In the genomic region with DNA sequence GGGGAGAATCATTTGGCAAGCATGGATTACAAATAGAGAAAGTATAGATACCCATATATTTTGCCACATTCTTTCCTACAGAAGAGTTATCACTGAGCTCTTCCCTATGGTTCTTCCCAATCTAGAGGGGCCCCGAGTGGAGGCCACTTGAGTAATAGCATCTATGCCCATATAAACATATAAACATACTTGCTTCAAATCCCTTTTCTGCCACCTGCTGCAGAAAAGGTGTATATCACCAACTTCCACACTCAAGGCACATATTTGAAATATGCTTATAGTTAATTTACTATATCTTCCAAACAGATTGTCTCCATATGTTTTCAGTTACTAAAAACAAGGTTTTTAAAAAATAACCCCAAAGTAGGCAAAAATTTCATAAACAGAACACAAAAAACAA, we compare ENCODE assay signal across 11 cellular contexts.
DNase-seq lines count a peak whose midpoint lies in the region; ATAC-seq and TF ChIP-seq lines count a peak whose summit lies in the region.
"Had no signal": no experiment of that assay in that cellular context is flagged by ENCODE, and none has a peak within 500 bp of the region (broad histone marks: within the 10 kb centered on the region; RNA-seq: fewer than 3 reads in every experiment).

No MANE protein-coding gene starts in this region.

- H3K4me1 Mint-ChIP-seq in WTC11 = peaks cover 38% of the 10 kb centered on the region
- H3K4me1 Mint-ChIP-seq in immature natural killer cell = peaks cover 0 to 2% of the 10 kb centered on the region in 2 donors

- no peak for TF ChIP-seq POLR2A in stomach (IDR thresholded peaks at IDR 0.05)

- no peaks in the 10 kb centered on the region for H3K36me3 ChIP-seq in stomach
- H3K36me3 ChIP-seq: thoracic aorta had no signal

- H3K27ac Mint-ChIP-seq in WTC11 (0 out of 2 replicates have a peak overlapping the region, but pooled peaks have one; percentile 52), immature natural killer cell (no peak overlapping the region)

- peak; percentile 47 for ATAC-seq in GM18858 (IDR thresholded peaks at IDR 0.05; ENCODE audit: unreplicated experiment)
- no peak for ATAC-seq in WTC11
- ATAC-seq in HG03460 (IDR thresholded peaks at IDR 0.05; ENCODE audit: unreplicated experiment) = no peak

- H3K9me3 ChIP-seq in stomach = no peaks in the 10 kb centered on the region
- H3K9me3 ChIP-seq: thoracic aorta had no signal

- DNase-seq in DMS53 (lab: John Stamatoyannopoulos, UW) = peak; percentile 48
- no peak for DNase-seq in DMS53 treated with DMSO at 0.1 percent for 48 hours (lab: John Stamatoyannopoulos, UW; ENCODE audit: unreplicated experiment)
- DNase-seq in WTC11 (ENCODE audit: low spot score) = no peak
- DNase-seq in immature natural killer cell = peak in 2 of 3 donors; percentile 11 to 23
- no peak for DNase-seq in stimulated activated CD4-positive, alpha-beta T cell treated with anti-CD3 and anti-CD28 coated beads, Interleukin-4, amount 100 ng/mL, for 4 hours
- no peak for DNase-seq in stomach
- DNase-seq: GOT3 had no signal

- no peak overlapping the region for H3K4me3 Mint-ChIP-seq in WTC11
- H3K4me3 Mint-ChIP-seq in immature natural killer cell = no peak overlapping the region

- no peaks in the 10 kb centered on the region for H3K27me3 ChIP-seq in stomach

- H3K27me3 Mint-ChIP-seq in WTC11 (ENCODE audit: low read depth) (no peaks in the 10 kb centered on the region), immature natural killer cell (ENCODE audit: low read depth in 3 of 3) (peaks cover 0 to 3% (median 2%) of the 10 kb centered on the region in 3 donors)

- CTCF ChIA-PET in WTC11 (lab: Charles Lee) = no interaction called here

- 20 to 75% (median 52%) methylated on average over 1 of the region's 1 CpG for WGBS in stomach, 5 donors

- H3K4me3 ChIP-seq in stomach = no peak overlapping the region
- H3K4me3 ChIP-seq: thoracic aorta had no signal

- H3K36me3 Mint-ChIP-seq in WTC11 (peaks cover 70% of the 10 kb centered on the region), immature natural killer cell (no peaks in the 10 kb centered on the region)

- intact Hi-C loops in stomach (cut with DNase I; ENCODE audit: low total_unique reads) = no loop called here

- POLR2A ChIA-PET in WTC11 (lab: Charles Lee) = no interaction called here

- H3K4me1 ChIP-seq in stomach = no peaks in the 10 kb centered on the region

- TF ChIP-seq EP300 in stomach (IDR thresholded peaks at IDR 0.05) = no peak

- TF ChIP-seq CTCF in WTC11 (IDR thresholded peaks at IDR 0.05) (no peak), stomach (IDR thresholded peaks at IDR 0.05) (no peak)

- no peak overlapping the region for H3K27ac ChIP-seq in stomach
- H3K27ac ChIP-seq: HL-60, thoracic aorta had no signal

- no peaks in the 10 kb centered on the region for H3K9me3 Mint-ChIP-seq in WTC11
- H3K9me3 Mint-ChIP-seq in immature natural killer cell = no peaks in the 10 kb centered on the region

TF ChIP-seq in WTC11, 78 proteins besides CTCF, POLR2A, EP300 and RAD21 (continues in another document):
- no peak for TF ChIP-seq ZNF232 (CRISPR knock-in tag; IDR thresholded peaks at IDR 0.05)
- no peak for TF ChIP-seq TP53 (CRISPR knock-in tag; IDR thresholded peaks at IDR 0.05)
- TF ChIP-seq, protein P1, sequence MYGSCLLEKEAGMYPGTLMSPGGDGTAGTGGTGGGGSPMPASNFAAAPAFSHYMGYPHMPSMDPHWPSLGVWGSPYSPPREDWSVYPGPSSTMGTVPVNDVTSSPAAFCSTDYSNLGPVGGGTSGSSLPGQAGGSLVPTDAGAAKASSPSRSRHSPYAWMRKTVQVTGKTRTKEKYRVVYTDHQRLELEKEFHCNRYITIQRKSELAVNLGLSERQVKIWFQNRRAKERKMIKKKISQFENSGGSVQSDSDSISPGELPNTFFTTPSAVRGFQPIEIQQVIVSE (CRISPR knock-in tag; IDR thresholded peaks at IDR 0.05; ENCODE audit: borderline replicate concordance) = no peak
- TF ChIP-seq SMAD4 (CRISPR knock-in tag; IDR thresholded peaks at IDR 0.05) = no peak
- TF ChIP-seq, protein P2, sequence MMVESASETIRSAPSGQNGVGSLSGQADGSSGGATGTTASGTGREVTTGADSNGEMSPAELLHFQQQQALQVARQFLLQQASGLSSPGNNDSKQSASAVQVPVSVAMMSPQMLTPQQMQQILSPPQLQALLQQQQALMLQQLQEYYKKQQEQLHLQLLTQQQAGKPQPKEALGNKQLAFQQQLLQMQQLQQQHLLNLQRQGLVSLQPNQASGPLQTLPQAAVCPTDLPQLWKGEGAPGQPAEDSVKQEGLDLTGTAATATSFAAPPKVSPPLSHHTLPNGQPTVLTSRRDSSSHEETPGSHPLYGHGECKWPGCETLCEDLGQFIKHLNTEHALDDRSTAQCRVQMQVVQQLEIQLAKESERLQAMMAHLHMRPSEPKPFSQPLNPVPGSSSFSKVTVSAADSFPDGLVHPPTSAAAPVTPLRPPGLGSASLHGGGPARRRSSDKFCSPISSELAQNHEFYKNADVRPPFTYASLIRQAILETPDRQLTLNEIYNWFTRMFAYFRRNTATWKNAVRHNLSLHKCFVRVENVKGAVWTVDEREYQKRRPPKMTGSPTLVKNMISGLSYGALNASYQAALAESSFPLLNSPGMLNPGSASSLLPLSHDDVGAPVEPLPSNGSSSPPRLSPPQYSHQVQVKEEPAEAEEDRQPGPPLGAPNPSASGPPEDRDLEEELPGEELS (CRISPR knock-in tag; IDR thresholded peaks at IDR 0.05) = no peak
- TF ChIP-seq GABPB1 (CRISPR knock-in tag; IDR thresholded peaks at IDR 0.05) = no peak
- no peak for TF ChIP-seq PRRX2 (CRISPR knock-in tag; IDR thresholded peaks at IDR 0.05)
- TF ChIP-seq, protein P3, sequence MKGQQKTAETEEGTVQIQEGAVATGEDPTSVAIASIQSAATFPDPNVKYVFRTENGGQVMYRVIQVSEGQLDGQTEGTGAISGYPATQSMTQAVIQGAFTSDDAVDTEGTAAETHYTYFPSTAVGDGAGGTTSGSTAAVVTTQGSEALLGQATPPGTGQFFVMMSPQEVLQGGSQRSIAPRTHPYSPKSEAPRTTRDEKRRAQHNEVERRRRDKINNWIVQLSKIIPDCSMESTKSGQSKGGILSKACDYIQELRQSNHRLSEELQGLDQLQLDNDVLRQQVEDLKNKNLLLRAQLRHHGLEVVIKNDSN (CRISPR knock-in tag; IDR thresholded peaks at IDR 0.05) = no peak
- TF ChIP-seq, protein P4, sequence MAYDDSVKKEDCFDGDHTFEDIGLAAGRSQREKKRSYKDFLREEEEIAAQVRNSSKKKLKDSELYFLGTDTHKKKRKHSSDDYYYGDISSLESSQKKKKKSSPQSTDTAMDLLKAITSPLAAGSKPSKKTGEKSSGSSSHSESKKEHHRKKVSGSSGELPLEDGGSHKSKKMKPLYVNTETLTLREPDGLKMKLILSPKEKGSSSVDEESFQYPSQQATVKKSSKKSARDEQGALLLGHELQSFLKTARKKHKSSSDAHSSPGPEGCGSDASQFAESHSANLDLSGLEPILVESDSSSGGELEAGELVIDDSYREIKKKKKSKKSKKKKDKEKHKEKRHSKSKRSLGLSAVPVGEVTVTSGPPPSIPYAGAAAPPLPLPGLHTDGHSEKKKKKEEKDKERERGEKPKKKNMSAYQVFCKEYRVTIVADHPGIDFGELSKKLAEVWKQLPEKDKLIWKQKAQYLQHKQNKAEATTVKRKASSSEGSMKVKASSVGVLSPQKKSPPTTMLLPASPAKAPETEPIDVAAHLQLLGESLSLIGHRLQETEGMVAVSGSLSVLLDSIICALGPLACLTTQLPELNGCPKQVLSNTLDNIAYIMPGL (CRISPR knock-in tag; IDR thresholded peaks at IDR 0.05) = no peak
- TF ChIP-seq, protein P5, sequence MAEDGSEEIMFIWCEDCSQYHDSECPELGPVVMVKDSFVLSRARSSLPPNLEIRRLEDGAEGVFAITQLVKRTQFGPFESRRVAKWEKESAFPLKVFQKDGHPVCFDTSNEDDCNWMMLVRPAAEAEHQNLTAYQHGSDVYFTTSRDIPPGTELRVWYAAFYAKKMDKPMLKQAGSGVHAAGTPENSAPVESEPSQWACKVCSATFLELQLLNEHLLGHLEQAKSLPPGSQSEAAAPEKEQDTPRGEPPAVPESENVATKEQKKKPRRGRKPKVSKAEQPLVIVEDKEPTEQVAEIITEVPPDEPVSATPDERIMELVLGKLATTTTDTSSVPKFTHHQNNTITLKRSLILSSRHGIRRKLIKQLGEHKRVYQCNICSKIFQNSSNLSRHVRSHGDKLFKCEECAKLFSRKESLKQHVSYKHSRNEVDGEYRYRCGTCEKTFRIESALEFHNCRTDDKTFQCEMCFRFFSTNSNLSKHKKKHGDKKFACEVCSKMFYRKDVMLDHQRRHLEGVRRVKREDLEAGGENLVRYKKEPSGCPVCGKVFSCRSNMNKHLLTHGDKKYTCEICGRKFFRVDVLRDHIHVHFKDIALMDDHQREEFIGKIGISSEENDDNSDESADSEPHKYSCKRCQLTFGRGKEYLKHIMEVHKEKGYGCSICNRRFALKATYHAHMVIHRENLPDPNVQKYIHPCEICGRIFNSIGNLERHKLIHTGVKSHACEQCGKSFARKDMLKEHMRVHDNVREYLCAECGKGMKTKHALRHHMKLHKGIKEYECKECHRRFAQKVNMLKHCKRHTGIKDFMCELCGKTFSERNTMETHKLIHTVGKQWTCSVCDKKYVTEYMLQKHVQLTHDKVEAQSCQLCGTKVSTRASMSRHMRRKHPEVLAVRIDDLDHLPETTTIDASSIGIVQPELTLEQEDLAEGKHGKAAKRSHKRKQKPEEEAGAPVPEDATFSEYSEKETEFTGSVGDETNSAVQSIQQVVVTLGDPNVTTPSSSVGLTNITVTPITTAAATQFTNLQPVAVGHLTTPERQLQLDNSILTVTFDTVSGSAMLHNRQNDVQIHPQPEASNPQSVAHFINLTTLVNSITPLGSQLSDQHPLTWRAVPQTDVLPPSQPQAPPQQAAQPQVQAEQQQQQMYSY (CRISPR knock-in tag; IDR thresholded peaks at IDR 0.05) = no peak
- no peak for TF ChIP-seq FOXJ3 (CRISPR knock-in tag; IDR thresholded peaks at IDR 0.05; ENCODE audit: borderline replicate concordance)
- TF ChIP-seq, protein P6, sequence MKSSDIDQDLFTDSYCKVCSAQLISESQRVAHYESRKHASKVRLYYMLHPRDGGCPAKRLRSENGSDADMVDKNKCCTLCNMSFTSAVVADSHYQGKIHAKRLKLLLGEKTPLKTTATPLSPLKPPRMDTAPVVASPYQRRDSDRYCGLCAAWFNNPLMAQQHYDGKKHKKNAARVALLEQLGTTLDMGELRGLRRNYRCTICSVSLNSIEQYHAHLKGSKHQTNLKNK (CRISPR knock-in tag; IDR thresholded peaks at IDR 0.05) = no peak
- TF ChIP-seq, protein P7, sequence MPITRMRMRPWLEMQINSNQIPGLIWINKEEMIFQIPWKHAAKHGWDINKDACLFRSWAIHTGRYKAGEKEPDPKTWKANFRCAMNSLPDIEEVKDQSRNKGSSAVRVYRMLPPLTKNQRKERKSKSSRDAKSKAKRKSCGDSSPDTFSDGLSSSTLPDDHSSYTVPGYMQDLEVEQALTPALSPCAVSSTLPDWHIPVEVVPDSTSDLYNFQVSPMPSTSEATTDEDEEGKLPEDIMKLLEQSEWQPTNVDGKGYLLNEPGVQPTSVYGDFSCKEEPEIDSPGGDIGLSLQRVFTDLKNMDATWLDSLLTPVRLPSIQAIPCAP (CRISPR knock-in tag; IDR thresholded peaks at IDR 0.05) = no peak
- no peak for TF ChIP-seq SMAD3 (CRISPR knock-in tag; IDR thresholded peaks at IDR 0.05; ENCODE audit: borderline replicate concordance)
- no peak for TF ChIP-seq FOXP1 (CRISPR knock-in tag; IDR thresholded peaks at IDR 0.05; ENCODE audit: borderline replicate concordance)

Comparison
In these comparisons a context has a peak if more than half of its experiments do, and no peak if none do; other contexts are left out.
1. DNase-seq: peak in DMS53 (single experiment) and immature natural killer cell (2 of 3); none in DMS53 treated with DMSO at 0.1 percent for 48 hours (single experiment), WTC11 (single experiment), stimulated activated CD4-positive, alpha-beta T cell treated with anti-CD3 and anti-CD28 coated beads, Interleukin-4, amount 100 ng/mL, for 4 hours (0 of 2) and stomach (single experiment).